6 cellular contexts compared by ENCODE assay signal in genomic region chr9:91021711-91022110, GRCh38.
DNase-seq lines count a peak whose midpoint lies in the region; ATAC-seq and TF ChIP-seq lines count a peak whose summit lies in the region.
"Not testable (repeated sequence)": the region's sequence is repeated elsewhere in the genome, so short reads cannot be mapped to it uniquely, and the experiment has no call there.

No MANE protein-coding gene starts in this region.

- H3K4me1 Mint-ChIP-seq in T-helper 2 cell treated with Interferon-gamma antibody and Interleukin-4, amounts not matched to agents 5 μg/mL and 100 μg/mL, for 36 hours (ENCODE audit: low read depth): peaks cover 37% of the 10 kb centered on the region
- peaks cover 30% of the 10 kb centered on the region for H3K4me1 Mint-ChIP-seq in activated CD8-positive, alpha-beta memory T cell treated with anti-CD3 and anti-CD28 coated beads, Interleukin-2, amount 10 ng/mL, durations not matched to agents 7 days and 5 days
- not testable (repeated sequence) for H3K4me1 Mint-ChIP-seq in activated T-helper 17 cell treated with anti-CD3 and anti-CD28 coated beads, Interleukin-2, amount 50 U/mL, for 72 hours; progenitor cell of endocrine pancreas (ENCODE audit: low read depth)
- H3K4me1 Mint-ChIP-seq in natural killer cell treated with Interleukin-12 subunit alpha and Interleukin-12 subunit beta and Interleukin-15 and Interleukin-18, amount 100 ng/mL, for 72 hours (ENCODE audit: low read depth in 2 of 2): peaks cover 7 to 23% of the 10 kb centered on the region in 2 donors
- peaks cover 12 to 29% of the 10 kb centered on the region in 2 donors for H3K4me1 Mint-ChIP-seq in stimulated activated naive B cell treated with anti-CD40 and anti-IgM and Interleukin-4, amounts not matched to agents 10 μg/mL and 1 μg/mL and 100 μg/mL, for 72 hours

- DNase-seq in T-helper 2 cell treated with Interferon-gamma antibody and Interleukin-4, amounts not matched to agents 5 μg/mL and 100 μg/mL, for 36 hours (ENCODE audit: low spot score); activated CD8-positive, alpha-beta memory T cell treated with anti-CD3 and anti-CD28 coated beads, Interleukin-2, amount 10 ng/mL, durations not matched to agents 7 days and 5 days; natural killer cell treated with Interleukin-12 subunit alpha and Interleukin-12 subunit beta and Interleukin-15 and Interleukin-18, amount 100 ng/mL, for 72 hours (ENCODE audit: low spot score); progenitor cell of endocrine pancreas (ENCODE audit: low spot score, unreplicated experiment); stimulated activated naive B cell treated with anti-CD40 and anti-IgM and Interleukin-4, amounts not matched to agents 10 μg/mL and 1 μg/mL and 100 μg/mL, for 72 hours: not testable (repeated sequence)

- CTCF ChIA-PET in activated CD8-positive, alpha-beta memory T cell treated with anti-CD3 and anti-CD28 coated beads, Interleukin-2, amount 10 ng/mL, durations not matched to agents 7 days and 5 days (lab: Charles Lee): not testable (repeated sequence)

- peak overlapping the region; percentile 42 for H3K4me3 Mint-ChIP-seq in T-helper 2 cell treated with Interferon-gamma antibody and Interleukin-4, amounts not matched to agents 5 μg/mL and 100 μg/mL, for 36 hours
- peak overlapping the region; percentile 40 for H3K4me3 Mint-ChIP-seq in activated CD8-positive, alpha-beta memory T cell treated with anti-CD3 and anti-CD28 coated beads, Interleukin-2, amount 10 ng/mL, durations not matched to agents 7 days and 5 days
- not testable (repeated sequence) for H3K4me3 Mint-ChIP-seq in activated T-helper 17 cell treated with anti-CD3 and anti-CD28 coated beads, Interleukin-2, amount 50 U/mL, for 72 hours; progenitor cell of endocrine pancreas (ENCODE audit: low read depth)
- H3K4me3 Mint-ChIP-seq in natural killer cell treated with Interleukin-12 subunit alpha and Interleukin-12 subunit beta and Interleukin-15 and Interleukin-18, amount 100 ng/mL, for 72 hours: peak overlapping the region; percentile 2
- peak overlapping the region; percentile 33 to 55 for H3K4me3 Mint-ChIP-seq in stimulated activated naive B cell treated with anti-CD40 and anti-IgM and Interleukin-4, amounts not matched to agents 10 μg/mL and 1 μg/mL and 100 μg/mL, for 72 hours

- TF ChIP-seq CTCF in progenitor cell of endocrine pancreas (IDR thresholded peaks at IDR 0.05; ENCODE audit: unreplicated experiment): not testable (repeated sequence)

- peaks cover 29% of the 10 kb centered on the region for H3K36me3 Mint-ChIP-seq in T-helper 2 cell treated with Interferon-gamma antibody and Interleukin-4, amounts not matched to agents 5 μg/mL and 100 μg/mL, for 36 hours (ENCODE audit: low read depth)
- H3K36me3 Mint-ChIP-seq in activated CD8-positive, alpha-beta memory T cell treated with anti-CD3 and anti-CD28 coated beads, Interleukin-2, amount 10 ng/mL, durations not matched to agents 7 days and 5 days: peaks cover 63% of the 10 kb centered on the region
- H3K36me3 Mint-ChIP-seq in activated T-helper 17 cell treated with anti-CD3 and anti-CD28 coated beads, Interleukin-2, amount 50 U/mL, for 72 hours (ENCODE audit: low read depth); progenitor cell of endocrine pancreas (ENCODE audit: insufficient read depth); stimulated activated naive B cell treated with anti-CD40 and anti-IgM and Interleukin-4, amounts not matched to agents 10 μg/mL and 1 μg/mL and 100 μg/mL, for 72 hours: not testable (repeated sequence)
- peaks cover 18% of the 10 kb centered on the region for H3K36me3 Mint-ChIP-seq in natural killer cell treated with Interleukin-12 subunit alpha and Interleukin-12 subunit beta and Interleukin-15 and Interleukin-18, amount 100 ng/mL, for 72 hours

- not testable (repeated sequence) for H3K27ac Mint-ChIP-seq in T-helper 2 cell treated with Interferon-gamma antibody and Interleukin-4, amounts not matched to agents 5 μg/mL and 100 μg/mL, for 36 hours; stimulated activated naive B cell treated with anti-CD40 and anti-IgM and Interleukin-4, amounts not matched to agents 10 μg/mL and 1 μg/mL and 100 μg/mL, for 72 hours
- peak overlapping the region; percentile 60 for H3K27ac Mint-ChIP-seq in activated CD8-positive, alpha-beta memory T cell treated with anti-CD3 and anti-CD28 coated beads, Interleukin-2, amount 10 ng/mL, durations not matched to agents 7 days and 5 days
- peak overlapping the region; percentile 1 for H3K27ac Mint-ChIP-seq in activated T-helper 17 cell treated with anti-CD3 and anti-CD28 coated beads, Interleukin-2, amount 50 U/mL, for 72 hours
- peak overlapping the region in 1 of 2 donors; percentile 8 for H3K27ac Mint-ChIP-seq in natural killer cell treated with Interleukin-12 subunit alpha and Interleukin-12 subunit beta and Interleukin-15 and Interleukin-18, amount 100 ng/mL, for 72 hours
- H3K27ac Mint-ChIP-seq in progenitor cell of endocrine pancreas: peak overlapping the region; percentile 21

- H3K27me3 Mint-ChIP-seq in T-helper 2 cell treated with Interferon-gamma antibody and Interleukin-4, amounts not matched to agents 5 μg/mL and 100 μg/mL, for 36 hours (ENCODE audit: low read depth); activated CD8-positive, alpha-beta memory T cell treated with anti-CD3 and anti-CD28 coated beads, Interleukin-2, amount 10 ng/mL, durations not matched to agents 7 days and 5 days; natural killer cell treated with Interleukin-12 subunit alpha and Interleukin-12 subunit beta and Interleukin-15 and Interleukin-18, amount 100 ng/mL, for 72 hours; progenitor cell of endocrine pancreas: not testable (repeated sequence)
- peaks cover 25% of the 10 kb centered on the region for H3K27me3 Mint-ChIP-seq in activated T-helper 17 cell treated with anti-CD3 and anti-CD28 coated beads, Interleukin-2, amount 50 U/mL, for 72 hours
- H3K27me3 Mint-ChIP-seq in stimulated activated naive B cell treated with anti-CD40 and anti-IgM and Interleukin-4, amounts not matched to agents 10 μg/mL and 1 μg/mL and 100 μg/mL, for 72 hours: peaks cover 41 to 43% of the 10 kb centered on the region in 2 donors

- H3K9me3 Mint-ChIP-seq in T-helper 2 cell treated with Interferon-gamma antibody and Interleukin-4, amounts not matched to agents 5 μg/mL and 100 μg/mL, for 36 hours: peaks cover 42% of the 10 kb centered on the region
- peaks cover 14% of the 10 kb centered on the region for H3K9me3 Mint-ChIP-seq in activated CD8-positive, alpha-beta memory T cell treated with anti-CD3 and anti-CD28 coated beads, Interleukin-2, amount 10 ng/mL, durations not matched to agents 7 days and 5 days (ENCODE audit: low read depth)
- H3K9me3 Mint-ChIP-seq in activated T-helper 17 cell treated with anti-CD3 and anti-CD28 coated beads, Interleukin-2, amount 50 U/mL, for 72 hours; natural killer cell treated with Interleukin-12 subunit alpha and Interleukin-12 subunit beta and Interleukin-15 and Interleukin-18, amount 100 ng/mL, for 72 hours; progenitor cell of endocrine pancreas (ENCODE audit: low read depth): not testable (repeated sequence)
- H3K9me3 Mint-ChIP-seq in stimulated activated naive B cell treated with anti-CD40 and anti-IgM and Interleukin-4, amounts not matched to agents 10 μg/mL and 1 μg/mL and 100 μg/mL, for 72 hours: peaks cover 14 to 18% of the 10 kb centered on the region in 2 donors

- not testable (repeated sequence) for ATAC-seq in activated CD8-positive, alpha-beta memory T cell treated with anti-CD3 and anti-CD28 coated beads, Interleukin-2, amount 10 ng/mL, durations not matched to agents 7 days and 5 days
- peak; percentile 29 for ATAC-seq in activated T-helper 17 cell treated with anti-CD3 and anti-CD28 coated beads, Interleukin-2, amount 50 U/mL, for 72 hours (replicated peaks)
- peak in 1 of 2 donors; percentile 31 for ATAC-seq in natural killer cell treated with Interleukin-12 subunit alpha and Interleukin-12 subunit beta and Interleukin-15 and Interleukin-18, amount 100 ng/mL, for 72 hours
- ATAC-seq in stimulated activated naive B cell treated with anti-CD40 and anti-IgM and Interleukin-4, amounts not matched to agents 10 μg/mL and 1 μg/mL and 100 μg/mL, for 72 hours (replicated peaks): peak; percentile 63 to 79
